ENCODE assay signal across 21 cellular contexts in the genomic region with DNA sequence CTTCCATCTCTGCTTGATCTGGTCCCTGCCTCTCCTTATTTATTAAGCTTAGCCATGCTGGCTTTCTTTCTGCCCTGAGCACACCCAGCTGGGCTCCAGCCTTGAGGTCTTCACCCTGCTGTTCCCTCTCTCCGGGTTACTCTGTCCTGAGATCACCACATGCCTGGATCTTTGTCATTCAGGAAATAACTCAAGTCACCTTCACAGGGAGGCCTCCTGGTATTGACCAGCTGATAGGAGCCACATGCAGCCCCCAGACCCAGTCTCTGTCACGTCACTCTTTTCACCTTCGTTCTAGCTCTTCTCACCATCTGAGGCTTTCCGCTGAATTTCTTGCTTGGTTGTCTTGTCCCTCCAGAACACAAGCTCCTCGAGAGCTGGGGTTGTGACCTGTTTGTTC.
"Had no signal": no experiment of that assay in that cellular context is flagged by ENCODE, and none has a peak within 500 bp of the region (broad histone marks: within the 10 kb centered on the region; RNA-seq: fewer than 3 reads in every experiment).

No MANE protein-coding gene starts in this region.

- H3K9me3 ChIP-seq: MG63, SJSA1 had no signal

- H3K4me3 ChIP-seq: MG63, SJSA1, SK-N-MC had no signal

- FAIRE-seq: HTR-8/SVneo, RCC 7860 had no signal

- H3K27ac ChIP-seq: HL-60, SJSA1, SK-N-MC had no signal

- H3K4me1 ChIP-seq: SJSA1 had no signal

- H3K36me3 ChIP-seq: MG63, SJSA1 had no signal

- DNase-seq: KBM-7, MG63, NCI-H1092 treated with DMSO at 0.1 percent for 48 hours, NCI-H1436, NCI-H187, NCI-H2029, NCI-H2081 treated with DMSO at 0.1 percent for 48 hours, NCI-H2171, NCI-H226, NCI-H446, NCI-H510A, NCI-H524 treated with DMSO at 0.1 percent for 48 hours, NCI-H774, Right ventricle myocardium superior, RPMI8226, SIG-M5 had no signal
